In genomic region chr15:65612949-65613348, GRCh38 we compare ENCODE assay signal across 1 cellular context.
TF ChIP-seq lines count a peak whose summit lies in the region.

No MANE protein-coding gene starts in this region.

TF ChIP-seq in HepG2, 621 proteins besides CTCF, POLR2A, EP300 and RAD21 (continues in another document):
- TF ChIP-seq ELF3 (CRISPR knock-in tag; IDR thresholded peaks at IDR 0.05) (0 out of 2 replicates have a peak, but pooled peaks have one; percentile 8), CREM (IDR thresholded peaks at IDR 0.05) (peak; percentile 40; the same call in 1 of the 2 replicates), CREM (CRISPR knock-in tag; IDR thresholded peaks at IDR 0.05) (no peak), CREB3 (CRISPR knock-in tag; IDR thresholded peaks at IDR 0.05) (no peak), SMYD3 (CRISPR knock-in tag; IDR thresholded peaks at IDR 0.05) (no peak), CHD4 (IDR thresholded peaks at IDR 0.05; ENCODE audit: borderline replicate concordance, low read length) (0 out of 2 replicates have a peak, but pooled peaks have one; percentile 15), HNRNPUL1 (IDR thresholded peaks at IDR 0.05; ENCODE audit: low read depth, low read length) (no peak), PAXIP1 (CRISPR knock-in tag; conservative IDR thresholded peaks at IDR 0.05) (peak; percentile 59; the same call in 1 of the 2 replicates), ZNF597 (CRISPR knock-in tag; IDR thresholded peaks at IDR 0.05) (no peak), DNMT3B (CRISPR knock-in tag; conservative IDR thresholded peaks at IDR 0.05) (0 out of 2 replicates have a peak, but pooled peaks have one; percentile 53), ATF1 (CRISPR knock-in tag; IDR thresholded peaks at IDR 0.05) (0 out of 2 replicates have a peak, but pooled peaks have one; percentile 23), REST (IDR thresholded peaks at IDR 0.05; ENCODE audit: borderline replicate concordance in 1 of 2, low read depth in 1 of 2, low read length in 2 of 2) (no peak), CBX5 (CRISPR knock-in tag; IDR thresholded peaks at IDR 0.05; ENCODE audit: borderline replicate concordance) (no peak), ASH2L (IDR thresholded peaks at IDR 0.05; ENCODE audit: insufficient read length, low read depth, low read length) (peak; percentile 33), TCF7 (IDR thresholded peaks at IDR 0.05; ENCODE audit: low read depth) (peak; percentile 57), ARID3A (IDR thresholded peaks at IDR 0.05; ENCODE audit: low read depth, low read length) (peak; percentile 9; the same call in 1 of the 2 replicates), ZBTB44 (CRISPR knock-in tag; IDR thresholded peaks at IDR 0.05) (no peak), RFX1 (IDR thresholded peaks at IDR 0.05) (peak; percentile 42; the same call in 1 of the 2 replicates), ETV5 (CRISPR knock-in tag; IDR thresholded peaks at IDR 0.05; ENCODE audit: borderline replicate concordance) (peak; percentile 48; the same call in 1 of the 2 replicates), NCOA1 (CRISPR knock-in tag; IDR thresholded peaks at IDR 0.05) (no peak), ZFAT (CRISPR knock-in tag; conservative IDR thresholded peaks at IDR 0.05) (no peak), RARA (CRISPR knock-in tag; IDR thresholded peaks at IDR 0.05) (no peak), ZFP36L1 (CRISPR knock-in tag; IDR thresholded peaks at IDR 0.05) (no peak), IRF1 (CRISPR knock-in tag; IDR thresholded peaks at IDR 0.05; ENCODE audit: low read depth) (no peak), SIN3B (IDR thresholded peaks at IDR 0.05; ENCODE audit: low read length) (no peak), PLSCR1 (CRISPR knock-in tag; IDR thresholded peaks at IDR 0.05; ENCODE audit: borderline replicate concordance) (no peak), ZBTB46 (CRISPR knock-in tag; IDR thresholded peaks at IDR 0.05; ENCODE audit: borderline replicate concordance) (no peak), MYPOP (CRISPR knock-in tag; IDR thresholded peaks at IDR 0.05) (no peak), NCOR1 (IDR thresholded peaks at IDR 0.05; ENCODE audit: borderline replicate concordance, low read length) (peak; percentile 60; the same call in 1 of the 2 replicates), NR2F1 (CRISPR knock-in tag; IDR thresholded peaks at IDR 0.05) (no peak)
